ENCODE assay signal across 8 cellular contexts in the genomic region with DNA sequence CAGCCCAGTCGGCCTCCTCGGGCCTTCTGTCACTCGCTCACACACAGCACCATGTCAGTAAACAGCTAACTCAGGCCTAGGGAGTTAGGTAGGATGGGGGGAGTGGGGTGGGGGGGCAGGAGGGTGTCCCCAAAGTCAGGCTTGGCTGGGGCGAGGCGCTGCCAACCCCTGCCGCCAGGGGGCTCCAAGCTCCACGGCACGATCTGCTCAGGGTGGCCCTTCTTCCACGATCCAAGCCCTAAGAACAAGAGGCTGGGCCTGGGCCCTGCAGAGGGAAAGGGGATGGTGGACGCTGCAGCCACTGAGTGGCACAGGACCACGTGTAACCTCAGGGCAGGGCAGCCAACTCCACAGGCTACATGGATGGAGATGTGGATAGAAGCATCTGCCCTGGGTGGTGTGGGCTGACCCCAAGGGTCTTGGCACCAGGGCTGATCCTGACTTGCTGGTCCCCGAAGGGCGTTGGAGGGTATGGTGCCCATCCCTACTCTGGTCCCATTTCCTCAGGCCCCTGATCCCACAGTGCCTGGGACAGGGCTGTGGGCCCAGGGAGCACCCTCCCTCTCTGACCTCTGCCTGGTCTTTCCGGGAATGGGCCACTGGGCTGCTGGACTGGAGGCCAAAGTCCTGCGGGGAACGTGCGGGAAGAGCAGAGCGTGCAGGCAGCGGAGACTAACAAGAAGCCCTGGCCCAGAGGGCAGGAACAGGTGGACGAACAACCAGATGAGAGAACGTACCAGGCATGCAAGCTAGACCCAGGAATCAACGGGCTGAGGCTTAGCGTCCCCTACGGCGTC. TPM values are rescaled to one million over a fixed set of nuclear protein-coding genes. Genes with fewer than 3 reads are reported as not detected.
A peak's percentile ranks its signal among the peaks of the same experiment; 100 is the strongest.
DNase-seq lines count a peak whose midpoint lies in the region; ATAC-seq and TF ChIP-seq lines count a peak whose summit lies in the region.

No MANE protein-coding gene starts in this region.

- H3K4me3 Mint-ChIP-seq in natural killer cell treated with Interleukin-12 subunit alpha and Interleukin-12 subunit beta and Interleukin-15 and Interleukin-18, amount 100 ng/mL, for 72 hours, result no peak overlapping the region

- TF ChIP-seq POLR2A in erythroblast (IDR thresholded peaks at IDR 0.05; ENCODE audit: low read length), result no peak

- H3K36me3 Mint-ChIP-seq in natural killer cell treated with Interleukin-12 subunit alpha and Interleukin-12 subunit beta and Interleukin-15 and Interleukin-18, amount 100 ng/mL, for 72 hours, result no peaks in the 10 kb centered on the region

- ATAC-seq in natural killer cell treated with Interleukin-12 subunit alpha and Interleukin-12 subunit beta and Interleukin-15 and Interleukin-18, amount 100 ng/mL, for 72 hours, result peak; percentile 63 to 72

- H3K9me3 Mint-ChIP-seq in natural killer cell treated with Interleukin-12 subunit alpha and Interleukin-12 subunit beta and Interleukin-15 and Interleukin-18, amount 100 ng/mL, for 72 hours, result no peaks in the 10 kb centered on the region

- peaks cover 32 to 52% of the 10 kb centered on the region in 2 donors for H3K4me1 Mint-ChIP-seq in natural killer cell treated with Interleukin-12 subunit alpha and Interleukin-12 subunit beta and Interleukin-15 and Interleukin-18, amount 100 ng/mL, for 72 hours (ENCODE audit: low read depth in 2 of 2)

- DNase-seq in SIG-M5 treated with dmso at 0.1 percent for 504 hours (lab: John Stamatoyannopoulos, UW; ENCODE audit: unreplicated experiment), result peak; percentile 40
- DNase-seq in SIG-M5 (lab: John Stamatoyannopoulos, UW), result no peak
- DNase-seq in NOMO-1 (lab: John Stamatoyannopoulos, UW; ENCODE audit: unreplicated experiment in 2 of 2), result peak; percentile 37 to 55
- peak; percentile 78 for DNase-seq in activated T-cell treated with anti-CD3 and anti-CD28 coated beads for 1 hour (ENCODE audit: low read depth)
- peak; percentile 73 to 85 for DNase-seq in erythroblast (lab: John Stamatoyannopoulos, UW)
- peak; percentile 74 for DNase-seq in natural killer cell treated with Interleukin-12 subunit alpha and Interleukin-12 subunit beta and Interleukin-15 and Interleukin-18, amount 100 ng/mL, for 72 hours (ENCODE audit: low spot score)
- DNase-seq in stimulated activated naive CD4-positive, alpha-beta T cell treated with Interleukin-2 at 50 U/mL for 16 hours (lab: John Stamatoyannopoulos, UW), result peak; percentile 60
- DNase-seq in middle frontal gyrus (ENCODE audit: extremely low spot score, low spot score), result no peak

- H3K27ac Mint-ChIP-seq in natural killer cell treated with Interleukin-12 subunit alpha and Interleukin-12 subunit beta and Interleukin-15 and Interleukin-18, amount 100 ng/mL, for 72 hours, result peak overlapping the region in 1 of 2 donors; percentile 47

- H3K27me3 Mint-ChIP-seq in natural killer cell treated with Interleukin-12 subunit alpha and Interleukin-12 subunit beta and Interleukin-15 and Interleukin-18, amount 100 ng/mL, for 72 hours, result no peaks in the 10 kb centered on the region

RNA-seq across cellular contexts. Expression of a gene that starts 29.1 kb away (rescaled TPM):
- 10 to 100 TPM; 29.9 to 34.3 TPM for total RNA-seq in natural killer cell treated with Interleukin-12 subunit alpha and Interleukin-12 subunit beta and Interleukin-15 and Interleukin-18, amount 100 ng/mL, for 72 hours

RNA-seq across cellular contexts. Expression of a gene that starts 29.1 kb away (rescaled TPM):
- 100 to 1,000 TPM; 141 to 223 TPM for total RNA-seq in natural killer cell treated with Interleukin-12 subunit alpha and Interleukin-12 subunit beta and Interleukin-15 and Interleukin-18, amount 100 ng/mL, for 72 hours

RNA-seq across cellular contexts. Expression of a gene that starts 45.9 kb away (rescaled TPM):
- total RNA-seq in natural killer cell treated with Interleukin-12 subunit alpha and Interleukin-12 subunit beta and Interleukin-15 and Interleukin-18, amount 100 ng/mL, for 72 hours, result 1 to 10 TPM; 3.7 to 3.8 TPM

RNA-seq across cellular contexts. Expression of a gene that starts 50.2 kb away (rescaled TPM):
- 10 to 100 TPM; 50.5 to 61.6 TPM for total RNA-seq in natural killer cell treated with Interleukin-12 subunit alpha and Interleukin-12 subunit beta and Interleukin-15 and Interleukin-18, amount 100 ng/mL, for 72 hours

Comparison
In these comparisons a context has a peak if more than half of its experiments do, and no peak if none do; other contexts are left out.
1. DNase-seq: peak in SIG-M5 treated with dmso at 0.1 percent for 504 hours (single experiment), NOMO-1 (2 of 2), activated T-cell treated with anti-CD3 and anti-CD28 coated beads for 1 hour (single experiment), erythroblast (2 of 2), natural killer cell treated with Interleukin-12 subunit alpha and Interleukin-12 subunit beta and Interleukin-15 and Interleukin-18, amount 100 ng/mL, for 72 hours (single experiment) and stimulated activated naive CD4-positive, alpha-beta T cell treated with Interleukin-2 at 50 U/mL for 16 hours (single experiment); none in SIG-M5 (single experiment) and middle frontal gyrus (single experiment).